8 cellular contexts compared by ENCODE assay signal in genomic region chr17:44122825-44123355, GRCh38. TPM values are rescaled to one million over a fixed set of nuclear protein-coding genes. Genes with fewer than 3 reads are reported as not detected.
DNase-seq lines count a peak whose midpoint lies in the region; ATAC-seq and TF ChIP-seq lines count a peak whose summit lies in the region.

No MANE protein-coding gene starts in this region.

- TF ChIP-seq POLR2A in ovary (IDR thresholded peaks at IDR 0.05), result no peak

- H3K4me3 ChIP-seq in epithelial cell of esophagus (ENCODE audit: low read length) (peak overlapping the region; percentile 88), ovary (peak overlapping the region; percentile 82)

- H3K9me3 ChIP-seq in ovary, result no peaks in the 10 kb centered on the region

- H3K4me1 ChIP-seq in ovary (ENCODE audit: insufficient read depth), result peaks cover 16% of the 10 kb centered on the region

- peak overlapping the region; percentile 93 to 100 for H3K27ac ChIP-seq in ovary

- 0 to 1% (median 1%) methylated on average over 22 to 32 of the region's 32 CpGs for WGBS in ovary, 3 donors

- no peaks in the 10 kb centered on the region for H3K27me3 ChIP-seq in ovary

- TF ChIP-seq EP300 in ovary (IDR thresholded peaks at IDR 0.05), result no peak

- no peaks in the 10 kb centered on the region for H3K36me3 ChIP-seq in ovary

- TF ChIP-seq CTCF in epithelial cell of esophagus (IDR thresholded peaks at IDR 0.05; ENCODE audit: insufficient read depth, low read depth, low read length, missing control alignments) (no peak), ovary (IDR thresholded peaks at IDR 0.05) (peak in 1 of 3 donors; percentile 11)

- DNase-seq in T-helper 22 cell (ENCODE audit: low read depth) (peak; percentile 9), epithelial cell of esophagus (ENCODE audit: low read depth) (no peak), ovary (no peak), Ammon's horn (ENCODE audit: low spot score) (no peak), NCI-H345 (lab: John Stamatoyannopoulos, UW) (no peak)

- peak; percentile 24 for ATAC-seq in GM18511 (IDR thresholded peaks at IDR 0.05; ENCODE audit: unreplicated experiment)
- peak; percentile 25 for ATAC-seq in HG02840 (IDR thresholded peaks at IDR 0.05; ENCODE audit: low FRiP score, unreplicated experiment)
- ATAC-seq in HG03378 (IDR thresholded peaks at IDR 0.05; ENCODE audit: unreplicated experiment), result no peak

- intact Hi-C loops in ovary (cut with DNase I), result loop anchor here in 1 of 4 donors (5.0 kb wide), 1 partner anchor 56 kb away; the partner anchor contains the start of gene LSM12

RNA-seq across cellular contexts. Expression of gene HDAC5, which starts 0.6 kb away (rescaled TPM):
- total RNA-seq in ovary, result 10 to 100 TPM; 35.1 to 97.6 (median 67.2) TPM
- 10 to 100 TPM; 11.4 to 75.8 TPM for polyA plus RNA-seq in ovary

RNA-seq across cellular contexts. Expression of gene HROB, which starts 18.8 kb away (rescaled TPM):
- total RNA-seq in ovary, result 1 to 10 TPM in 3 of 7 donors, under 1 TPM in 4; 0.86 to 6.3 (median 0.97) TPM
- 1 to 10 TPM; 1.0 TPM for polyA plus RNA-seq in ovary

RNA-seq across cellular contexts. Expression of gene ASB16, which starts 47.6 kb away (rescaled TPM):
- total RNA-seq in ovary, result 1 to 10 TPM in 3 of 7 donors, under 1 TPM in 3, not detected in 1; 0.24 to 1.8 (median 0.98) TPM
- 1 to 10 TPM in 1 of 2 donors, under 1 TPM in 1; 0.10 to 1.3 TPM for polyA plus RNA-seq in ovary

RNA-seq across cellular contexts. Expression of gene G6PC3, which starts 52.4 kb away (rescaled TPM):
- 10 to 100 TPM; 14.4 to 56.7 (median 36.2) TPM for total RNA-seq in ovary
- 10 to 100 TPM; 37.1 to 49.1 TPM for polyA plus RNA-seq in ovary

RNA-seq across cellular contexts. Expression of gene LSM12, which starts 56.4 kb away (rescaled TPM):
- total RNA-seq in ovary, result 10 to 100 TPM; 21.3 to 54.6 (median 37.1) TPM
- 10 to 100 TPM; 17.1 to 29.2 TPM for polyA plus RNA-seq in ovary
